ENCODE assay signal across 1 cellular context in the genomic region with DNA sequence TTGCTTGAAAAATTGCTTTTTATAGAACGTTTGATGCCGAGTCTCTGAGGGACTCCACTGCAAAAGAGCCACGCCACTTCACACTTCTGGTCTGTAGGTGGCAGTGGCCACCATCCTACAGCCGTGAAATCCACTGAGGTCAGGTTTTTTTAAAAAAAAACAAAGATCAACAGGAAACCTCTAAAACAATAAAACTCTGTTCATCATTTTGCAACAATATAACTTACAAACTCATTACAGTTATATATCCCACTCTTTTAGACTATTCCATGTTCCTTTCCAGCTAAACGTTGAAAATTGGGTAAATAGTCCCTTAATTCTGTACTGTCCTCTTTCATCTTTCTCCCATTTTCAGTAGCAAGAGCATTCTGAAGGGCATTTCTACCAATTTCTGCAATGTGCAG.
TF ChIP-seq lines count a peak whose summit lies in the region.

No MANE protein-coding gene starts in this region.

TF ChIP-seq in HEK293, 187 proteins besides CTCF, POLR2A, EP300 and RAD21 (continued from another document):
- TF ChIP-seq PRDM6 (tag by site-specific recombination; IDR thresholded peaks at IDR 0.05) (peak; percentile 22; the same call in 1 of the 2 replicates), TRIM28 (IDR thresholded peaks at IDR 0.05; ENCODE audit: borderline replicate concordance, low read length) (no peak), ZNF416 (tag by site-specific recombination; IDR thresholded peaks at IDR 0.05) (no peak), GLI2 (tag by site-specific recombination; IDR thresholded peaks at IDR 0.05; ENCODE audit: borderline replicate concordance, low read depth) (no peak), ZNF362 (tag by site-specific recombination; IDR thresholded peaks at IDR 0.05) (peak; percentile 100), ZNF2 (tag by site-specific recombination; IDR thresholded peaks at IDR 0.05) (peak; percentile 71), ZNF660 (tag by site-specific recombination; IDR thresholded peaks at IDR 0.05) (peak; percentile 63; the same call in 1 of the 2 replicates)
